Comparison of ENCODE assay signal across 8 cellular contexts in genomic region chrX:53685711-53686110, GRCh38. TPM values are rescaled to one million over a fixed set of nuclear protein-coding genes. Genes with fewer than 3 reads are reported as not detected.
DNase-seq lines count a peak whose midpoint lies in the region; ATAC-seq and TF ChIP-seq lines count a peak whose summit lies in the region.

No MANE protein-coding gene starts in this region.

- no peak for DNase-seq in activated CD8-positive, alpha-beta memory T cell treated with anti-CD3 and anti-CD28 coated beads, Interleukin-2, amount 10 ng/mL, durations not matched to agents 7 days and 5 days
- no peak for DNase-seq in activated CD8-positive, alpha-beta memory T cell treated with anti-CD3 and anti-CD28 coated beads, Interleukin-2, amount 50 U/mL, for 48 hours
- DNase-seq in SW480 (ENCODE audit: low spot score) (peak; percentile 34), foreskin keratinocyte (no peak), smooth muscle cell (lab: John Stamatoyannopoulos, UW; ENCODE audit: unreplicated experiment) (no peak), GM10266 (ENCODE audit: extremely low spot score) (no peak)
- no peak for DNase-seq in stimulated activated CD4-positive, alpha-beta T cell treated with anti-CD3 and anti-CD28 coated beads, Interleukin-4, amount 100 ng/mL, for 4 hours

- peak overlapping the region; percentile 94 for H3K4me3 Mint-ChIP-seq in activated CD8-positive, alpha-beta memory T cell treated with anti-CD3 and anti-CD28 coated beads, Interleukin-2, amount 10 ng/mL, durations not matched to agents 7 days and 5 days

- H3K4me3 ChIP-seq in smooth muscle cell, result peak overlapping the region; percentile 79

- ATAC-seq in activated CD8-positive, alpha-beta memory T cell treated with anti-CD3 and anti-CD28 coated beads, Interleukin-2, amount 10 ng/mL, durations not matched to agents 7 days and 5 days, result no peak
- ATAC-seq in foreskin keratinocyte (no peak), HG02938 (IDR thresholded peaks at IDR 0.05; ENCODE audit: unreplicated experiment) (no peak)

- H3K9me3 ChIP-seq in smooth muscle cell (replicated peaks; ENCODE audit: low read depth), result no peaks in the 10 kb centered on the region

- H3K4me2 ChIP-seq in smooth muscle cell, result peak overlapping the region; percentile 86

- 39% methylated on average over 4 of the region's 4 CpGs for WGBS in smooth muscle cell (ENCODE audit: low lambda C conversion rate)

- TF ChIP-seq CTCF in foreskin keratinocyte (conservative IDR thresholded peaks at IDR 0.05) (no peak), smooth muscle cell (IDR thresholded peaks at IDR 0.05; ENCODE audit: borderline replicate concordance, insufficient read depth, poor library complexity, severe bottlenecking) (no peak), GM10266 (IDR thresholded peaks at IDR 0.05; ENCODE audit: control insufficient read depth, insufficient read depth, low read depth, missing control alignments) (no peak)

- H3K27ac Mint-ChIP-seq in activated CD8-positive, alpha-beta memory T cell treated with anti-CD3 and anti-CD28 coated beads, Interleukin-2, amount 10 ng/mL, durations not matched to agents 7 days and 5 days, result peak overlapping the region; percentile 96

- H3K79me2 ChIP-seq in smooth muscle cell (ENCODE audit: low read depth), result peaks cover 25% of the 10 kb centered on the region

- H3K9me3 Mint-ChIP-seq in activated CD8-positive, alpha-beta memory T cell treated with anti-CD3 and anti-CD28 coated beads, Interleukin-2, amount 10 ng/mL, durations not matched to agents 7 days and 5 days (ENCODE audit: low read depth), result no peaks in the 10 kb centered on the region

- peaks cover 19% of the 10 kb centered on the region for H3K36me3 Mint-ChIP-seq in activated CD8-positive, alpha-beta memory T cell treated with anti-CD3 and anti-CD28 coated beads, Interleukin-2, amount 10 ng/mL, durations not matched to agents 7 days and 5 days

- H3K36me3 ChIP-seq in smooth muscle cell (ENCODE audit: low read depth), result no peaks in the 10 kb centered on the region

- H3K4me1 Mint-ChIP-seq in activated CD8-positive, alpha-beta memory T cell treated with anti-CD3 and anti-CD28 coated beads, Interleukin-2, amount 10 ng/mL, durations not matched to agents 7 days and 5 days, result peaks cover 22% of the 10 kb centered on the region

- H3K27me3 ChIP-seq in foreskin keratinocyte (no peaks in the 10 kb centered on the region), smooth muscle cell (ENCODE audit: low read depth) (no peaks in the 10 kb centered on the region)

- H2AFZ ChIP-seq in smooth muscle cell (ENCODE audit: low read depth), result peak overlapping the region; percentile 90

- CTCF ChIA-PET in activated CD8-positive, alpha-beta memory T cell treated with anti-CD3 and anti-CD28 coated beads, Interleukin-2, amount 10 ng/mL, durations not matched to agents 7 days and 5 days (lab: Charles Lee), result interaction anchor here (0.6 to 1.8 kb wide), 4 partner anchors 26 to 1236 kb away, joined by 3 to 12 read pairs (median 4); no protein-coding TSS in a partner anchor

- peaks cover 22% of the 10 kb centered on the region for H4K20me1 ChIP-seq in smooth muscle cell (ENCODE audit: low read depth)

- no peaks in the 10 kb centered on the region for H3K27me3 Mint-ChIP-seq in activated CD8-positive, alpha-beta memory T cell treated with anti-CD3 and anti-CD28 coated beads, Interleukin-2, amount 10 ng/mL, durations not matched to agents 7 days and 5 days

- H3K4me1 ChIP-seq in foreskin keratinocyte, result no peaks in the 10 kb centered on the region
- peaks cover 8% of the 10 kb centered on the region for H3K4me1 ChIP-seq in smooth muscle cell (ENCODE audit: low read depth)

- no peaks in the 10 kb centered on the region for H3F3A ChIP-seq in smooth muscle cell (ENCODE audit: low read depth)

- peak overlapping the region; percentile 69 for H3K27ac ChIP-seq in foreskin keratinocyte
- peak overlapping the region; percentile 80 for H3K27ac ChIP-seq in smooth muscle cell (ENCODE audit: low read depth)

- peak overlapping the region; percentile 78 for H3K9ac ChIP-seq in smooth muscle cell (ENCODE audit: low read depth)

RNA-seq across cellular contexts. Expression of gene HUWE1, which starts 0.8 kb away (rescaled TPM):
- total RNA-seq in activated CD8-positive, alpha-beta memory T cell treated with anti-CD3 and anti-CD28 coated beads, Interleukin-2, amount 10 ng/mL, durations not matched to agents 7 days and 5 days, result 100 to 1,000 TPM; 300 to 342 TPM
- total RNA-seq in foreskin keratinocyte, result 107 and 108 TPM in 2 replicates
- 30.9 and 34.1 TPM in 2 replicates for polyA plus RNA-seq in foreskin keratinocyte
- 102 and 122 TPM in 2 replicates for total RNA-seq in smooth muscle cell
- 29.4 and 31.9 TPM in 2 replicates for polyA plus RNA-seq in smooth muscle cell
